17 cellular contexts compared by ENCODE assay signal in genomic region chr14:75833326-75834020, GRCh38.
A peak's percentile ranks its signal among the peaks of the same experiment; 100 is the strongest.
DNase-seq lines count a peak whose midpoint lies in the region; ATAC-seq and TF ChIP-seq lines count a peak whose summit lies in the region.
"Had no signal": no experiment of that assay in that cellular context is flagged by ENCODE, and none has a peak within 500 bp of the region (broad histone marks: within the 10 kb centered on the region; RNA-seq: fewer than 3 reads in every experiment).

No MANE protein-coding gene starts in this region.

- BruUV-seq in OCI-LY7 (replicated peaks; lab: Mats Ljungman, UMichigan) = no TSS peak

- H3K36me3 ChIP-seq in left ventricle myocardium inferior = peaks cover 7% of the 10 kb centered on the region
- H3K36me3 ChIP-seq in body of pancreas (replicated peaks in 1 of 2; ENCODE audit: insufficient read depth in 1 of 2, low read depth in 2 of 2) = no peaks in the 10 kb centered on the region
- H3K36me3 ChIP-seq in OCI-LY7 (ENCODE audit: insufficient read depth, low read length) = peaks cover 8% of the 10 kb centered on the region
- H3K36me3 ChIP-seq: upper lobe of right lung had no signal

- no peak overlapping the region for H3K4me2 ChIP-seq in OCI-LY7 (ENCODE audit: low read length)

- no peaks in the 10 kb centered on the region for H3K9me2 ChIP-seq in OCI-LY7 (ENCODE audit: insufficient read depth, low read length)

- TF ChIP-seq CTCF in left ventricle myocardium inferior (IDR thresholded peaks at IDR 0.05; ENCODE audit: borderline replicate concordance) = no peak
- no peak for TF ChIP-seq CTCF in body of pancreas (IDR thresholded peaks at IDR 0.05)
- TF ChIP-seq CTCF in nephron (IDR thresholded peaks at IDR 0.05; ENCODE audit: unreplicated experiment in 3 of 3) = no peak
- TF ChIP-seq CTCF in OCI-LY7 (conservative IDR thresholded peaks at IDR 0.05; ENCODE audit: low read length) = no peak

- no peaks in the 10 kb centered on the region for H3K9me3 Mint-ChIP-seq in nephron
- H3K9me3 Mint-ChIP-seq: activated CD4-positive, alpha-beta memory T cell treated with anti-CD3 and anti-CD28 coated beads, Interleukin-2, amount 10 ng/mL, durations not matched to agents 7 days and 5 days; CD8-positive, alpha-beta T cell; effector memory CD8-positive, alpha-beta T cell had no signal

- H3K4me3 Mint-ChIP-seq in nephron = no peak overlapping the region
- H3K4me3 Mint-ChIP-seq: activated CD4-positive, alpha-beta memory T cell treated with anti-CD3 and anti-CD28 coated beads, Interleukin-2, amount 10 ng/mL, durations not matched to agents 7 days and 5 days; activated T-helper 1 cell treated with anti-CD3 and anti-CD28 coated beads, Interleukin-12 subunit alpha, Interleukin-12 subunit beta, Interleukin-2, Interleukin-4 antibody, amounts not matched to agents 30 ng/mL and 10 ng/mL and 1 ng/mL, durations not matched to agents 14 hours and 24 hours and 36 hours; CD8-positive, alpha-beta T cell; effector memory CD8-positive, alpha-beta T cell had no signal

- H3K9me3 ChIP-seq in left ventricle myocardium inferior (replicated peaks) (no peaks in the 10 kb centered on the region), body of pancreas (no peaks in the 10 kb centered on the region), OCI-LY7 (ENCODE audit: low read length) (no peaks in the 10 kb centered on the region)
- H3K9me3 ChIP-seq: upper lobe of right lung had no signal

- intact Hi-C loops in left ventricle myocardium inferior (cut with micrococcal nuclease) = no loop called here
- intact Hi-C loops in cardiac septum (cut with DNase I) = no loop called here
- intact Hi-C loops in body of pancreas (cut with DNase I) = no loop called here
- intact Hi-C loops in OCI-LY7 (cut with micrococcal nuclease; ENCODE audit: unreplicated experiment) = no loop called here

- H3K27me3 ChIP-seq in left ventricle myocardium inferior (ENCODE audit: low read depth) (no peaks in the 10 kb centered on the region), body of pancreas (no peaks in the 10 kb centered on the region)
- H3K27me3 ChIP-seq: upper lobe of right lung had no signal

- POLR2A ChIA-PET in OCI-LY7 (lab: Charles Lee) = interaction anchor here (0.8 kb wide), 2 partner anchors 20 to 32 kb away, joined by 3 to 4 read pairs; no protein-coding TSS in a partner anchor

- H3K4me3 ChIP-seq in left ventricle myocardium inferior (no peak overlapping the region), body of pancreas (no peak overlapping the region), OCI-LY7 (ENCODE audit: low read depth, low read length, poor library complexity, severe bottlenecking) (no peak overlapping the region)
- H3K4me3 ChIP-seq: upper lobe of right lung had no signal

- ATAC-seq in body of pancreas = no peak
- no peak for ATAC-seq in GM18870 (IDR thresholded peaks at IDR 0.05; ENCODE audit: unreplicated experiment)
- ATAC-seq: CD8-positive, alpha-beta T cell; effector memory CD8-positive, alpha-beta T cell; left lobe of liver had no signal

- H3K4me1 Mint-ChIP-seq in nephron = peaks cover 25% of the 10 kb centered on the region

- H3K4me1 ChIP-seq in left ventricle myocardium inferior (peaks cover 28% of the 10 kb centered on the region), body of pancreas (peaks cover 31% of the 10 kb centered on the region), OCI-LY7 (ENCODE audit: insufficient read depth, low read length, poor library complexity, severe bottlenecking) (no peaks in the 10 kb centered on the region)

- DNase-seq in left ventricle myocardium inferior (no peak), cardiac septum (ENCODE audit: low spot score) (no peak), body of pancreas (no peak), NCI-H345 treated with DMSO at 0.1 percent for 48 hours (lab: John Stamatoyannopoulos, UW; ENCODE audit: unreplicated experiment) (no peak), OCI-LY7 (ENCODE audit: low spot score) (no peak), retina (no peak)
- DNase-seq: activated CD4-positive, alpha-beta memory T cell treated with anti-CD3 and anti-CD28 coated beads, Interleukin-2, amount 10 ng/mL, durations not matched to agents 7 days and 5 days; CD8-positive, alpha-beta T cell; effector memory CD8-positive, alpha-beta T cell; NCI-H1436; posterior cingulate gyrus; stimulated activated naive CD4-positive, alpha-beta T cell; upper lobe of right lung had no signal

- no peaks in the 10 kb centered on the region for H4K20me1 ChIP-seq in OCI-LY7 (ENCODE audit: insufficient read depth, low read length)

- peak overlapping the region; percentile 30 for H3K27ac ChIP-seq in left ventricle myocardium inferior (replicated peaks)
- peak overlapping the region; percentile 89 to 97 (median 92) for H3K27ac ChIP-seq in body of pancreas
- no peak overlapping the region for H3K27ac ChIP-seq in OCI-LY7 (ENCODE audit: low read depth, low read length, poor library complexity, severe bottlenecking)

- CTCF ChIA-PET in OCI-LY7 (lab: Charles Lee; ENCODE audit: unreplicated experiment) = no interaction called here

- no peak for TF ChIP-seq POLR2A in body of pancreas (IDR thresholded peaks at IDR 0.05)

- H3K79me2 ChIP-seq in OCI-LY7 (ENCODE audit: insufficient read depth, low read depth, low read length) = no peaks in the 10 kb centered on the region

- H3K36me3 Mint-ChIP-seq in nephron (ENCODE audit: low read depth) = peaks cover 27% of the 10 kb centered on the region

- no peak overlapping the region for H2AFZ ChIP-seq in OCI-LY7 (ENCODE audit: low read length)

- 79 to 83% methylated on average over 2 of the region's 2 CpGs for WGBS in body of pancreas, 2 donors

- H3K27ac Mint-ChIP-seq in nephron = peak overlapping the region; percentile 70 to 84 (median 70)
- H3K27ac Mint-ChIP-seq: activated CD4-positive, alpha-beta memory T cell treated with anti-CD3 and anti-CD28 coated beads, Interleukin-2, amount 10 ng/mL, durations not matched to agents 7 days and 5 days; CD8-positive, alpha-beta T cell; effector memory CD8-positive, alpha-beta T cell had no signal

- no peaks in the 10 kb centered on the region for H3K27me3 Mint-ChIP-seq in nephron (ENCODE audit: low read depth)
- H3K27me3 Mint-ChIP-seq: activated CD4-positive, alpha-beta memory T cell treated with anti-CD3 and anti-CD28 coated beads, Interleukin-2, amount 10 ng/mL, durations not matched to agents 7 days and 5 days; effector memory CD8-positive, alpha-beta T cell had no signal
